18 cellular contexts compared by ENCODE assay signal in the genomic region with DNA sequence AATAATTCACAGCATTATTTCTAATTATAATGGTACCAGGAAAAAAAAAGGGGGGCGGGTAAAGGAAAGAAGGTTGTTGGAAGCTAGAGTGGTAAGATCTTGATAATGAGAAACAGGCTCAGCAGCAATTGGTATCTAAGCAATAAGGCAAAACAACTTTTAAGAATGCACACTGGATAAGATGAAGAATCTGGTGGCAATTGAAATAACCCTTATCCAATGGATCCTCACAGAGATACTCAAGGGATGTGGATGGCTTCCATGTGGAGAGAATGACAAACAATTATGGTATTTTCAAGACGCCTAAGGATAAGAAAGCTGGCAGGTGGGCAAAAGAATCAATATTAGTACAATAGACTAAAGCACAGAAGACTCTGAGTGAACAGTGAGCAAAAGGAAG.
DNase-seq lines count a peak whose midpoint lies in the region; TF ChIP-seq lines count a peak whose summit lies in the region.
"Had no signal": no experiment of that assay in that cellular context is flagged by ENCODE, and none has a peak within 500 bp of the region (broad histone marks: within the 10 kb centered on the region; RNA-seq: fewer than 3 reads in every experiment).

No MANE protein-coding gene starts in this region.

- no peak overlapping the region for H2AFZ ChIP-seq in neural cell (ENCODE audit: low read depth, low read length)

- no peaks in the 10 kb centered on the region for H3F3A ChIP-seq in neural cell (ENCODE audit: insufficient read depth, low read length, poor library complexity, severe bottlenecking)

- no peak overlapping the region for H3K27ac ChIP-seq in neural cell (ENCODE audit: low read length)
- H3K27ac ChIP-seq: BLaER1 had no signal

- no peak overlapping the region for H3K4me2 ChIP-seq in neural cell (ENCODE audit: low read length)
- H3K4me2 ChIP-seq: BLaER1 had no signal

- no peaks in the 10 kb centered on the region for H3K36me3 ChIP-seq in neural cell (ENCODE audit: insufficient read depth, low read length)
- H3K36me3 ChIP-seq: BLaER1, MG63 had no signal

- no peak overlapping the region for H3K4me3 ChIP-seq in neural cell (ENCODE audit: low read length)
- H3K4me3 ChIP-seq: BLaER1, MG63 had no signal

- H3K79me2 ChIP-seq in neural cell (replicated peaks; ENCODE audit: insufficient read depth, low read length), result no peaks in the 10 kb centered on the region

- DNase-seq in NCI-H1417 (lab: John Stamatoyannopoulos, UW), result peak; percentile 44 to 80 (median 61)
- no peak for DNase-seq in NCI-H1417 treated with DMSO at 0.1 percent for 48 hours (lab: John Stamatoyannopoulos, UW)
- DNase-seq in NCI-H1105 treated with DMSO at 0.1 percent for 48 hours (lab: John Stamatoyannopoulos, UW), result peak; percentile 98
- peak; percentile 97 for DNase-seq in NCI-H2227 treated with DMSO at 0.1 percent for 48 hours (lab: John Stamatoyannopoulos, UW)
- DNase-seq in DMS 273 (lab: John Stamatoyannopoulos, UW; ENCODE audit: unreplicated experiment), result no peak
- no peak for DNase-seq in Ammon's horn (ENCODE audit: low spot score)
- no peak for DNase-seq in anterior cingulate cortex (lab: John Stamatoyannopoulos, UW)
- DNase-seq: 8988T; CD8-positive, alpha-beta T cell; IMR-90; Karpas-422; MG63; NCI-H1092 treated with DMSO at 0.1 percent for 48 hours; NK-92 treated with Interleukin-12 subunit alpha and Interleukin-12 subunit beta, amount 100 ng/mL, for 24 hours; SHP77 treated with DMSO at 0.1 percent for 48 hours; T-helper 1 cell had no signal

- H3K27me3 ChIP-seq in neural cell (ENCODE audit: insufficient read depth, low read depth, low read length), result no peaks in the 10 kb centered on the region
- H3K27me3 ChIP-seq: BLaER1, MG63 had no signal

- no peaks in the 10 kb centered on the region for H4K20me1 ChIP-seq in neural cell (ENCODE audit: insufficient read depth)
- H4K20me1 ChIP-seq: BLaER1 had no signal

- TF ChIP-seq CTCF in neural cell (IDR thresholded peaks at IDR 0.05; ENCODE audit: poor library complexity, severe bottlenecking), result no peak

- H3K9me2 ChIP-seq in neural cell (ENCODE audit: insufficient read depth, low read length), result no peaks in the 10 kb centered on the region

- H3K9ac ChIP-seq in neural cell (ENCODE audit: low read length), result no peak overlapping the region
- H3K9ac ChIP-seq: BLaER1 had no signal

- TF ChIP-seq EP300 in neural cell (conservative IDR thresholded peaks at IDR 0.05; ENCODE audit: poor library complexity, severe bottlenecking), result peak; percentile 28

- no peak for TF ChIP-seq RAD21 in neural cell (conservative IDR thresholded peaks at IDR 0.05)

- no peaks in the 10 kb centered on the region for H3K9me3 ChIP-seq in neural cell (ENCODE audit: low read length)
- H3K9me3 ChIP-seq: BLaER1, MG63 had no signal

TF ChIP-seq in neural cell, 6 proteins besides CTCF, POLR2A, EP300 and RAD21:
- TF ChIP-seq TAF1 (IDR thresholded peaks at IDR 0.05; ENCODE audit: low read depth), result no peak
- peak; percentile 81 for TF ChIP-seq POLR2AphosphoS5 (IDR thresholded peaks at IDR 0.05)
- no peak for TF ChIP-seq EZH2 (IDR thresholded peaks at IDR 0.05; ENCODE audit: borderline replicate concordance, insufficient read depth, low read length, poor library complexity, severe bottlenecking)
- TF ChIP-seq SMC3 (conservative IDR thresholded peaks at IDR 0.05; ENCODE audit: poor library complexity), result no peak
- TF ChIP-seq, protein P1, sequence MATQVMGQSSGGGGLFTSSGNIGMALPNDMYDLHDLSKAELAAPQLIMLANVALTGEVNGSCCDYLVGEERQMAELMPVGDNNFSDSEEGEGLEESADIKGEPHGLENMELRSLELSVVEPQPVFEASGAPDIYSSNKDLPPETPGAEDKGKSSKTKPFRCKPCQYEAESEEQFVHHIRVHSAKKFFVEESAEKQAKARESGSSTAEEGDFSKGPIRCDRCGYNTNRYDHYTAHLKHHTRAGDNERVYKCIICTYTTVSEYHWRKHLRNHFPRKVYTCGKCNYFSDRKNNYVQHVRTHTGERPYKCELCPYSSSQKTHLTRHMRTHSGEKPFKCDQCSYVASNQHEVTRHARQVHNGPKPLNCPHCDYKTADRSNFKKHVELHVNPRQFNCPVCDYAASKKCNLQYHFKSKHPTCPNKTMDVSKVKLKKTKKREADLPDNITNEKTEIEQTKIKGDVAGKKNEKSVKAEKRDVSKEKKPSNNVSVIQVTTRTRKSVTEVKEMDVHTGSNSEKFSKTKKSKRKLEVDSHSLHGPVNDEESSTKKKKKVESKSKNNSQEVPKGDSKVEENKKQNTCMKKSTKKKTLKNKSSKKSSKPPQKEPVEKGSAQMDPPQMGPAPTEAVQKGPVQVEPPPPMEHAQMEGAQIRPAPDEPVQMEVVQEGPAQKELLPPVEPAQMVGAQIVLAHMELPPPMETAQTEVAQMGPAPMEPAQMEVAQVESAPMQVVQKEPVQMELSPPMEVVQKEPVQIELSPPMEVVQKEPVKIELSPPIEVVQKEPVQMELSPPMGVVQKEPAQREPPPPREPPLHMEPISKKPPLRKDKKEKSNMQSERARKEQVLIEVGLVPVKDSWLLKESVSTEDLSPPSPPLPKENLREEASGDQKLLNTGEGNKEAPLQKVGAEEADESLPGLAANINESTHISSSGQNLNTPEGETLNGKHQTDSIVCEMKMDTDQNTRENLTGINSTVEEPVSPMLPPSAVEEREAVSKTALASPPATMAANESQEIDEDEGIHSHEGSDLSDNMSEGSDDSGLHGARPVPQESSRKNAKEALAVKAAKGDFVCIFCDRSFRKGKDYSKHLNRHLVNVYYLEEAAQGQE (IDR thresholded peaks at IDR 0.05; ENCODE audit: borderline replicate concordance), result peak; percentile 42
- TF ChIP-seq MXI1 (conservative IDR thresholded peaks at IDR 0.05; ENCODE audit: poor library complexity, severe bottlenecking), result no peak

Comparison
In these comparisons a context has a peak if more than half of its experiments do, and no peak if none do; other contexts are left out.
1. DNase-seq: peak in NCI-H1417 (3 of 3), NCI-H1105 treated with DMSO at 0.1 percent for 48 hours (single experiment) and NCI-H2227 treated with DMSO at 0.1 percent for 48 hours (single experiment); none in NCI-H1417 treated with DMSO at 0.1 percent for 48 hours (single experiment), DMS 273 (single experiment), Ammon's horn (single experiment) and anterior cingulate cortex (0 of 58).